In the genomic region with DNA sequence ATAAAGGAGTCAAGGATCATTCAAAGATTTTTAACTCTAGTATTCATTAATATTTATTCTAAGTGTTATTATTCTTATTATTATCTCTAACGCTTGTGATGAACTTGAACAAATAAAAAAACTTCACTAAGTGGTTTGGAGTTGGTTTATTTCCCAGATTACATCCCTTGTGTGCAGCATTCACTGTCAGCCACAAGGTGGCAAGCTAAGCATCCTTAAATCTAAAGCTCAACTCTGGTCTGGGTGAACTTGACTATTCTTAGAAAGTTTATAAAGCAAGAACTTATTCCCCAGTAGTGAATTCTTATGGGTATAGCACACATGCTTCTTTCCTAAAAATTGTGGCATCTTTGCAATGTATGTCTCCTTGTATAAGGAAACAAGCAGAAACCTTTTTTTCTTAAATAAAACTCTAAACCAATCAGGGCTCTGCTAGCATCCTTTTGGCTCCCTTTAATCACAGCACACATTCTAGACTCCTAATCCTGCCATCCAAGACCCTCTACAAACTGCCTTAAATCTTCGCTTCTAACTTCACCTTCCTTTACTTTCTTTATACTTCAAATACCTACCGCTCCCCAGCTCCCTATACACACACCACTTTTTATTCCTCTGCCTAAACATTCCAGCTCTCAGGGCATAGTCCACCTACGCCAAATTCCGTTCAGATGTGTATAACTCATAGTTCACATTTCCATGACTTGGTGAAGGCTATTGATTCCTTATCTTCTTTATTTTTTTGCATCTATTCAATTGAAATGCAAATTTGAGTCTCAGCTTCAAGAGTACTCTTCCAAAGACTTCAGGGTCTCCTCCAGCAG, we compare ENCODE assay signal across 8 cellular contexts.
A peak's percentile ranks its signal among the peaks of the same experiment; 100 is the strongest.
DNase-seq lines count a peak whose midpoint lies in the region; ATAC-seq and TF ChIP-seq lines count a peak whose summit lies in the region.

No MANE protein-coding gene starts in this region.

- no peaks in the 10 kb centered on the region for H3K4me1 ChIP-seq in neuronal stem cell (ENCODE audit: control insufficient read depth in 2 of 2, insufficient read depth in 1 of 2, low read depth in 1 of 2, low read length in 2 of 2)

- H3K9me3 Mint-ChIP-seq in activated naive CD4-positive, alpha-beta T cell treated with anti-CD3 and anti-CD28 coated beads for 36 hours: no peaks in the 10 kb centered on the region

- intact Hi-C loops in activated naive CD4-positive, alpha-beta T cell treated with anti-CD3 and anti-CD28 coated beads for 36 hours (cut with micrococcal nuclease): loop anchor here (1.0 kb wide), 2 partner anchors 156 to 1033 kb away; no protein-coding TSS in a partner anchor

- H3K9me3 ChIP-seq in neuronal stem cell (replicated peaks in 1 of 2; ENCODE audit: control insufficient read depth in 2 of 2, insufficient read depth in 1 of 2, low read depth in 1 of 2, low read length in 2 of 2): no peaks in the 10 kb centered on the region

- no peaks in the 10 kb centered on the region for H3K36me3 Mint-ChIP-seq in activated naive CD4-positive, alpha-beta T cell treated with anti-CD3 and anti-CD28 coated beads for 36 hours (ENCODE audit: low read depth)

- H3K23ac ChIP-seq in neuronal stem cell (ENCODE audit: low read depth, low read length, poor library complexity): no peak overlapping the region

- H3K4me1 Mint-ChIP-seq in activated naive CD4-positive, alpha-beta T cell treated with anti-CD3 and anti-CD28 coated beads for 36 hours (ENCODE audit: low read depth): no peaks in the 10 kb centered on the region

- peak; percentile 35 for DNase-seq in activated naive CD4-positive, alpha-beta T cell treated with anti-CD3 and anti-CD28 coated beads for 36 hours
- DNase-seq in activated naive CD4-positive, alpha-beta T cell (lab: John Stamatoyannopoulos, UW): no peak
- DNase-seq in HT-29 (ENCODE audit: low spot score) (peak; percentile 61), RWPE1 (ENCODE audit: low spot score) (peak; percentile 39), neuronal stem cell (ENCODE audit: low spot score) (peak; percentile 24), T-helper 9 cell (no peak)

- H3K36me3 ChIP-seq in neuronal stem cell (replicated peaks in 1 of 2; ENCODE audit: control insufficient read depth in 2 of 2, insufficient read depth in 2 of 2, low read length in 2 of 2): no peaks in the 10 kb centered on the region

- ATAC-seq in GM21529 (IDR thresholded peaks at IDR 0.05; ENCODE audit: unreplicated experiment): peak; percentile 96
- ATAC-seq in esophagus mucosa: peak; percentile 57

- H3K4me3 Mint-ChIP-seq in activated naive CD4-positive, alpha-beta T cell treated with anti-CD3 and anti-CD28 coated beads for 36 hours: no peak overlapping the region

- H2BK12ac ChIP-seq in neuronal stem cell (ENCODE audit: low read length): no peak overlapping the region

- no peak overlapping the region for H2BK120ac ChIP-seq in neuronal stem cell (ENCODE audit: low read depth, low read length)

- H2BK5ac ChIP-seq in neuronal stem cell (ENCODE audit: low read length): no peak overlapping the region

- no peaks in the 10 kb centered on the region for H3K27me3 Mint-ChIP-seq in activated naive CD4-positive, alpha-beta T cell treated with anti-CD3 and anti-CD28 coated beads for 36 hours (ENCODE audit: low read depth)

- no peak overlapping the region for H3K18ac ChIP-seq in neuronal stem cell (ENCODE audit: low read length)

- no peak overlapping the region for H4K8ac ChIP-seq in neuronal stem cell (ENCODE audit: low read depth, low read length)

- WGBS in neuronal stem cell (ENCODE audit: extremely low coverage in 2 of 2, insufficient read length in 2 of 2, insufficient replicate concordance in 1 of 2), 2 donors: 100% methylated on average over 2 of the region's 5 CpGs

- peak; percentile 76 for TF ChIP-seq CTCF in RWPE1 (conservative IDR thresholded peaks at IDR 0.05; ENCODE audit: low read depth)

- H3K4me2 ChIP-seq in neuronal stem cell (ENCODE audit: insufficient read depth, low read length, poor library complexity, severe bottlenecking): no peak overlapping the region

- no peak overlapping the region for H3K27ac ChIP-seq in RWPE1
- no peak overlapping the region for H3K27ac ChIP-seq in neuronal stem cell (replicated peaks; ENCODE audit: low read length)

- no peak overlapping the region for H3K9ac ChIP-seq in neuronal stem cell (ENCODE audit: low read depth, low read length, poor library complexity)

- no peak overlapping the region for H2BK15ac ChIP-seq in neuronal stem cell (ENCODE audit: low read length)

- H3K79me1 ChIP-seq in neuronal stem cell (ENCODE audit: low read depth, low read length): no peaks in the 10 kb centered on the region

- H2AFZ ChIP-seq in neuronal stem cell (ENCODE audit: low read length): no peak overlapping the region

- POLR2A ChIA-PET in RWPE1 (lab: Yijun Ruan, JAX; ENCODE audit: low non-redundant PET): no interaction called here

- no peak overlapping the region for H2AK5ac ChIP-seq in neuronal stem cell (ENCODE audit: low read depth, low read length)

- peaks cover 0 to under 1% (median 0%) of the 10 kb centered on the region in 3 experiments for H3K27me3 ChIP-seq in neuronal stem cell (ENCODE audit: control insufficient read depth in 3 of 3, insufficient read depth in 3 of 3, low read depth in 1 of 3, low read length in 3 of 3)

- H3K4me3 ChIP-seq in neuronal stem cell (ENCODE audit: low read length in 2 of 2): no peak overlapping the region

- no peak overlapping the region for H3K4ac ChIP-seq in neuronal stem cell (ENCODE audit: low read length)

- CTCF ChIA-PET in activated naive CD4-positive, alpha-beta T cell treated with anti-CD3 and anti-CD28 coated beads for 36 hours (lab: Charles Lee): interaction anchor here (0.7 to 1.4 kb wide), 2 partner anchors 8 to 164 kb away, joined by 3 read pairs; no protein-coding TSS in a partner anchor
- CTCF ChIA-PET in RWPE1 (lab: Yijun Ruan, JAX): interaction anchor here (0.6 to 0.9 kb wide), 6 partner anchors 52 to 722 kb away, joined by 3 to 4 read pairs (median 4); no protein-coding TSS in a partner anchor

- H4K91ac ChIP-seq in neuronal stem cell (ENCODE audit: low read depth, low read length, poor library complexity): no peak overlapping the region

- H3K14ac ChIP-seq in neuronal stem cell (ENCODE audit: low read length): no peak overlapping the region

- H3K27ac Mint-ChIP-seq in activated naive CD4-positive, alpha-beta T cell treated with anti-CD3 and anti-CD28 coated beads for 36 hours: no peak overlapping the region

Comparison
In these comparisons a context has a peak if more than half of its experiments do, and no peak if none do; other contexts are left out.
1. DNase-seq: peak in activated naive CD4-positive, alpha-beta T cell treated with anti-CD3 and anti-CD28 coated beads for 36 hours (single experiment), HT-29 (single experiment), RWPE1 (single experiment) and neuronal stem cell (single experiment); none in activated naive CD4-positive, alpha-beta T cell (0 of 4) and T-helper 9 cell (single experiment).